ENCODE assay signal across 24 cellular contexts in genomic region chr1:60376196-60376595, GRCh38.
"Had no signal": no experiment of that assay in that cellular context is flagged by ENCODE, and none has a peak within 500 bp of the region (broad histone marks: within the 10 kb centered on the region; RNA-seq: fewer than 3 reads in every experiment).

No MANE protein-coding gene starts in this region.

- ATAC-seq: naive thymus-derived CD4-positive, alpha-beta T cell; natural killer cell; psoas muscle; right cardiac atrium; right lobe of liver; stimulated activated memory B cell treated with anti-CD40 and anti-IgM and Interleukin-4, amounts not matched to agents 10 μg/mL and 1 μg/mL and 100 μg/mL, for 72 hours; stimulated activated naive CD8-positive, alpha-beta T cell treated with anti-CD3 and anti-CD28 coated beads, Interleukin-15, amount 100 ng/mL, for 72 hours; stimulated activated naive CD8-positive, alpha-beta T cell treated with anti-CD3 and anti-CD28 coated beads, Interleukin-15, Interleukin-2, amounts not matched to agents 100 U/mL and 50 U/mL, for 24 hours; upper lobe of right lung had no signal

- DNase-seq: naive thymus-derived CD4-positive, alpha-beta T cell; natural killer cell; occipital lobe; ovary; posterior cingulate gyrus; psoas muscle; retina; right cardiac atrium; right lobe of liver; spleen; stimulated activated CD4-positive, alpha-beta T cell treated with anti-CD3 and anti-CD28 coated beads, Interleukin-12 subunit alpha, Interleukin-12 subunit beta, amount 100 ng/mL, for 4 hours; stimulated activated CD4-positive, alpha-beta T cell treated with anti-CD3 and anti-CD28 coated beads, Interleukin-1b, Interleukin-23, amount 100 ng/mL, for 48 hours; stimulated activated CD4-positive, alpha-beta T cell treated with anti-CD3 and anti-CD28 coated beads, Interleukin-4, amount 100 ng/mL, for 1 hour; stimulated activated CD4-positive, alpha-beta T cell treated with anti-CD3 and anti-CD28 coated beads, Interleukin-4, amount 100 ng/mL, for 4 hours; stimulated activated CD8-positive, alpha-beta memory T cell treated with anti-CD3 and anti-CD28 coated beads, Interleukin-4, amount 100 ng/mL, for 48 hours; stimulated activated naive CD4-positive, alpha-beta T cell; stimulated activated naive CD8-positive, alpha-beta T cell treated with anti-CD3 and anti-CD28 coated beads, Interleukin-15, amount 100 ng/mL, for 72 hours; stimulated activated naive CD8-positive, alpha-beta T cell treated with anti-CD3 and anti-CD28 coated beads, Interleukin-15, Interleukin-2, amounts not matched to agents 100 U/mL and 50 U/mL, for 24 hours; substantia nigra; thyroid gland; trophoblast cell; upper lobe of right lung; uterus had no signal
